Comparison of ENCODE assay signal across 12 cellular contexts in the genomic region with DNA sequence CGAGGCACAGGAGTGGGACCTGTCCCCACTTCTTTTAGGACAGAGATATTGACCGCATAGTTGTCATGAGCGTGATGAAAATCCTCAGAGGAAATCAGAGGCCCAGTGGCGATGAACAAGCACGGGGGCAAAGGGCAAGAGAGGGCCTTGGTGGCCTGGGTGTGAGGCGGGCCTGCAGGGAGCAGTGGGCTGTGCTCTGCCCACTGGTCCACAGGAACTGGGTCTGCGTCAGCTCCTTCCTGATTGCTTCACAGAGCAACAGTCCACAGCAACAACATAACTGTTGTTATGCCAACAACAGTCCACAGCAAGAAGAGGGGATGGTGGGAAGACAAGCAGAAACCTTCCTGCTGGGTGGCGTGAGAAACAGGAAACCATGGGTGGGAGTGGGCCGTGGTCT.
DNase-seq lines count a peak whose midpoint lies in the region; ATAC-seq, FAIRE-seq and TF ChIP-seq lines count a peak whose summit lies in the region.
"Had no signal": no experiment of that assay in that cellular context is flagged by ENCODE, and none has a peak within 500 bp of the region (broad histone marks: within the 10 kb centered on the region; RNA-seq: fewer than 3 reads in every experiment).

No MANE protein-coding gene starts in this region.

- H3K27me3 Mint-ChIP-seq in stimulated activated naive CD8-positive, alpha-beta T cell treated with anti-CD3 and anti-CD28 coated beads, Interleukin-15, Interleukin-2, amounts not matched to agents 100 ng/mL and 50 ng/mL, for 24 hours: no peaks in the 10 kb centered on the region

- H3K36me3 ChIP-seq in aorta (ENCODE audit: control insufficient read depth in 1 of 2, insufficient read depth in 2 of 2, low read length in 1 of 2): no peaks in the 10 kb centered on the region

- intact Hi-C loops in aorta (cut with DNase I): no loop called here

- peak overlapping the region; percentile 26 for H3K27ac Mint-ChIP-seq in stimulated activated naive CD8-positive, alpha-beta T cell treated with anti-CD3 and anti-CD28 coated beads, Interleukin-15, Interleukin-2, amounts not matched to agents 100 ng/mL and 50 ng/mL, for 24 hours

- no peak overlapping the region for H3K4me3 Mint-ChIP-seq in stimulated activated naive CD8-positive, alpha-beta T cell treated with anti-CD3 and anti-CD28 coated beads, Interleukin-15, Interleukin-2, amounts not matched to agents 100 ng/mL and 50 ng/mL, for 24 hours

- in situ Hi-C loops in GM13977 (cut with MboI; ENCODE audit: low pct_unique_long_range_greater_than_20kb, low sequenced_read_pairs, unreplicated experiment): no loop called here

- TF ChIP-seq CTCF in choroid plexus epithelial cell (conservative IDR thresholded peaks at IDR 0.05; ENCODE audit: low read depth, low read length) (no peak), GM13977 (IDR thresholded peaks at IDR 0.05; ENCODE audit: extremely low read depth, insufficient read depth, missing control alignments) (no peak)

- no peaks in the 10 kb centered on the region for H3K9me3 ChIP-seq in aorta (ENCODE audit: control insufficient read depth, low read length)
- H3K9me3 ChIP-seq: BE2C had no signal

- no peaks in the 10 kb centered on the region for H3K9me3 Mint-ChIP-seq in stimulated activated naive CD8-positive, alpha-beta T cell treated with anti-CD3 and anti-CD28 coated beads, Interleukin-15, Interleukin-2, amounts not matched to agents 100 ng/mL and 50 ng/mL, for 24 hours

- no peak for ATAC-seq in stimulated activated naive CD8-positive, alpha-beta T cell treated with anti-CD3 and anti-CD28 coated beads, Interleukin-15, Interleukin-2, amounts not matched to agents 100 U/mL and 50 U/mL, for 24 hours
- no peak for ATAC-seq in aorta (ENCODE audit: low FRiP score)

- peaks cover 19% of the 10 kb centered on the region for H3K36me3 Mint-ChIP-seq in stimulated activated naive CD8-positive, alpha-beta T cell treated with anti-CD3 and anti-CD28 coated beads, Interleukin-15, Interleukin-2, amounts not matched to agents 100 ng/mL and 50 ng/mL, for 24 hours (ENCODE audit: low read depth)

- H3K4me3 ChIP-seq in choroid plexus epithelial cell (ENCODE audit: low read depth, low read length) (no peak overlapping the region), aorta (ENCODE audit: low read length in 2 of 2) (no peak overlapping the region)

- H3K27me3 ChIP-seq in aorta (ENCODE audit: control insufficient read depth in 1 of 2, insufficient read depth in 2 of 2, low read length in 1 of 2): no peaks in the 10 kb centered on the region
- H3K27me3 ChIP-seq: BE2C had no signal

- FAIRE-seq in GM19239 (lab: Jason Lieb, UNC): no peak

- no peak overlapping the region for H3K27ac ChIP-seq in aorta (ENCODE audit: low read depth in 1 of 2, low read length in 2 of 2)

- H3K4me1 Mint-ChIP-seq in stimulated activated naive CD8-positive, alpha-beta T cell treated with anti-CD3 and anti-CD28 coated beads, Interleukin-15, Interleukin-2, amounts not matched to agents 100 ng/mL and 50 ng/mL, for 24 hours (ENCODE audit: low read depth): no peaks in the 10 kb centered on the region

- no peaks in the 10 kb centered on the region for H3K4me1 ChIP-seq in aorta (ENCODE audit: control insufficient read depth in 1 of 2, insufficient read depth in 2 of 2, low read length in 2 of 2)
- H3K4me1 ChIP-seq: BE2C had no signal

- WGBS in aorta, 2 donors: 86 to 89% methylated on average over 9 of the region's 9 CpGs

- no peak for DNase-seq in stimulated activated naive CD8-positive, alpha-beta T cell treated with anti-CD3 and anti-CD28 coated beads, Interleukin-15, Interleukin-2, amounts not matched to agents 100 U/mL and 50 U/mL, for 24 hours
- DNase-seq in choroid plexus epithelial cell (ENCODE audit: low read depth): peak; percentile 94
- DNase-seq in lung microvascular endothelial cell (ENCODE audit: low read depth in 2 of 2): peak; percentile 98
- no peak for DNase-seq in aorta
- DNase-seq in NCI-H1694 treated with DMSO at 0.1 percent for 48 hours (lab: John Stamatoyannopoulos, UW): no peak
- no peak for DNase-seq in GM19239 (ENCODE audit: insufficient read length, low spot score)
- DNase-seq in GM13977 (ENCODE audit: low spot score): no peak
- DNase-seq: activated CD4-positive, alpha-beta T cell treated with anti-CD3 and anti-CD28 coated beads for 1 hour; BE2C; NCI-H446; SIG-M5 had no signal

Comparison
In these comparisons a context has a peak if more than half of its experiments do, and no peak if none do; other contexts are left out.
1. DNase-seq: peak in choroid plexus epithelial cell (single experiment) and lung microvascular endothelial cell (2 of 2); none in stimulated activated naive CD8-positive, alpha-beta T cell treated with anti-CD3 and anti-CD28 coated beads, Interleukin-15, Interleukin-2, amounts not matched to agents 100 U/mL and 50 U/mL, for 24 hours (single experiment), aorta (0 of 2), NCI-H1694 treated with DMSO at 0.1 percent for 48 hours (single experiment), GM19239 (single experiment) and GM13977 (single experiment).